15 cellular contexts compared by ENCODE assay signal in the genomic region with DNA sequence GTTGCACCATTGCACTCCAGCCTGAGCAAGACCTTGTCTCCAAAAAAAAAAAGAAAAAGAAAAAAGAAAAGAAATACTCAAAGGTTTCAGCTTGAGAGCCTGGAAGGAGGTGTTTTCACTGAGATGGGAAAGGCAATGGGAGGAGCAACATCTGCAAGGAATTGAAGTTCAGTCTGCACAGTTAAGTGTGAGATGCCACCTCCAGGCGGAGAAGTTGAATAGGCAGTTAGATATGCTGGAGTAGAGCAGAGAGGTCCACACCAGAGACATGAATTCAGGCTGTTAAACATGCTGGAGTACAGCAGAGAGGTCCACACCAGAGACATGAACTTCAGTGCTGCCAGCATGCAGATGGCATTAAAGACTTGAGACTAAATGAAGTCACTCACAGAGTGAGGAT. TPM values are rescaled to one million over a fixed set of nuclear protein-coding genes. Genes with fewer than 3 reads are reported as not detected.
DNase-seq lines count a peak whose midpoint lies in the region; ATAC-seq and TF ChIP-seq lines count a peak whose summit lies in the region.
"Had no signal": no experiment of that assay in that cellular context is flagged by ENCODE, and none has a peak within 500 bp of the region (broad histone marks: within the 10 kb centered on the region; RNA-seq: fewer than 3 reads in every experiment).

No MANE protein-coding gene starts in this region.

- H3K27ac ChIP-seq in GM23248 (no peak overlapping the region), endodermal cell (ENCODE audit: low read depth, low read length) (no peak overlapping the region), upper lobe of left lung (no peak overlapping the region)
- H3K27ac ChIP-seq: prostate gland, stomach had no signal

- in situ Hi-C loops in GM23248 (cut with MboI), result no loop called here

- no peaks in the 10 kb centered on the region for H3K9me3 ChIP-seq in GM23248 (ENCODE audit: low read depth)
- no peaks in the 10 kb centered on the region for H3K9me3 ChIP-seq in endodermal cell (ENCODE audit: control insufficient read depth, low read length)
- no peaks in the 10 kb centered on the region for H3K9me3 ChIP-seq in upper lobe of left lung
- H3K9me3 ChIP-seq: MG63, prostate gland, stomach had no signal

- H3K9me3 Mint-ChIP-seq in endodermal cell, result no peaks in the 10 kb centered on the region

- H3K27ac Mint-ChIP-seq in endodermal cell, result no peak overlapping the region

- H3K27me3 ChIP-seq in GM23248 (replicated peaks; ENCODE audit: insufficient read depth), result peaks cover 25% of the 10 kb centered on the region
- H3K27me3 ChIP-seq in endodermal cell (ENCODE audit: control insufficient read depth, insufficient read depth, low read length, poor library complexity, severe bottlenecking), result no peaks in the 10 kb centered on the region
- no peaks in the 10 kb centered on the region for H3K27me3 ChIP-seq in upper lobe of left lung
- H3K27me3 ChIP-seq: MG63, stomach had no signal

- no peak overlapping the region for H3K9ac ChIP-seq in GM23248
- no peak overlapping the region for H3K9ac ChIP-seq in endodermal cell (ENCODE audit: extremely low read depth, low read length, poor library complexity, severe bottlenecking)

- no peaks in the 10 kb centered on the region for H3F3A ChIP-seq in GM23248 (ENCODE audit: insufficient read depth)

- ATAC-seq in GM21528 (IDR thresholded peaks at IDR 0.05; ENCODE audit: low FRiP score, unreplicated experiment) (no peak), HG03457 (IDR thresholded peaks at IDR 0.05; ENCODE audit: unreplicated experiment) (no peak), HG02642 (IDR thresholded peaks at IDR 0.05; ENCODE audit: poor library complexity, unreplicated experiment) (no peak), upper lobe of left lung (ENCODE audit: low FRiP score in 2 of 2) (no peak)

- peak; percentile 46 for DNase-seq in AG08395 (ENCODE audit: low spot score)
- peak; percentile 46 for DNase-seq in GM23248
- peak; percentile 31 for DNase-seq in OCI-M1 (lab: John Stamatoyannopoulos, UW)
- DNase-seq in endodermal cell, result no peak
- DNase-seq in upper lobe of left lung, result no peak
- DNase-seq: activated CD8-positive, alpha-beta memory T cell treated with anti-CD3 and anti-CD28 coated beads for 24 hours; activated naive CD4-positive, alpha-beta T cell treated with anti-CD3 and anti-CD28 coated beads, Interleukin-2, amount 50 U/mL, for 16 hours; cerebellar nuclear complex; MG63; NCI-H774; stomach had no signal

- no peaks in the 10 kb centered on the region for H3K9me2 ChIP-seq in GM23248 (ENCODE audit: insufficient read depth)

- no peak for TF ChIP-seq POLR2A in upper lobe of left lung (IDR thresholded peaks at IDR 0.05)

- H3K4me1 ChIP-seq in GM23248 (ENCODE audit: insufficient read depth) (no peaks in the 10 kb centered on the region), endodermal cell (ENCODE audit: control insufficient read depth, insufficient read depth, low read length) (no peaks in the 10 kb centered on the region), upper lobe of left lung (peaks cover 0 to 8% (median 0%) of the 10 kb centered on the region in 4 donors)

- TF ChIP-seq CTCF in endodermal cell (conservative IDR thresholded peaks at IDR 0.05), result peak; percentile 41
- no peak for TF ChIP-seq CTCF in upper lobe of left lung (IDR thresholded peaks at IDR 0.05)

- H3K4me1 Mint-ChIP-seq in endodermal cell, result no peaks in the 10 kb centered on the region

- H3K36me3 ChIP-seq in GM23248 (ENCODE audit: low read depth) (no peaks in the 10 kb centered on the region), endodermal cell (ENCODE audit: control insufficient read depth, insufficient read depth, low read length) (no peaks in the 10 kb centered on the region), upper lobe of left lung (no peaks in the 10 kb centered on the region)
- H3K36me3 ChIP-seq: MG63, prostate gland, stomach had no signal

- H3K4me2 ChIP-seq in GM23248 (ENCODE audit: unreplicated experiment), result no peak overlapping the region

- 13 to 14% methylated on average over 1 of the region's 1 CpG for WGBS in GM23248 (ENCODE audit: low coverage in 1 of 2, low lambda C conversion rate in 2 of 2, missing lambda C conversion rate in 2 of 2), 2 experiments
- WGBS in endodermal cell (ENCODE audit: insufficient coverage in 1 of 2, insufficient read length in 1 of 2), 2 experiments, result 84 to 100% methylated on average over 1 of the region's 1 CpG
- WGBS in upper lobe of left lung, 2 donors, result 90 to 93% methylated on average over 1 of the region's 1 CpG

- H4K20me1 ChIP-seq in GM23248 (ENCODE audit: insufficient read depth), result no peaks in the 10 kb centered on the region

- H3K36me3 Mint-ChIP-seq in endodermal cell (ENCODE audit: low read depth), result no peaks in the 10 kb centered on the region

- TF ChIP-seq EP300 in upper lobe of left lung (IDR thresholded peaks at IDR 0.05), result no peak

- no peak overlapping the region for H2AFZ ChIP-seq in GM23248

- H3K4me3 Mint-ChIP-seq in endodermal cell, result no peak overlapping the region

- no peak overlapping the region for H3K4me3 ChIP-seq in GM23248
- no peak overlapping the region for H3K4me3 ChIP-seq in endodermal cell (ENCODE audit: low read length)
- no peak overlapping the region for H3K4me3 ChIP-seq in upper lobe of left lung
- H3K4me3 ChIP-seq: MG63, prostate gland, stomach had no signal

- no peaks in the 10 kb centered on the region for H3K27me3 Mint-ChIP-seq in endodermal cell (ENCODE audit: insufficient read depth)

- no peaks in the 10 kb centered on the region for H3K79me2 ChIP-seq in GM23248 (ENCODE audit: insufficient read depth)

RNA-seq across cellular contexts. Expression of a gene that starts 41.4 kb away (rescaled TPM):
- 1.1 and 1.4 TPM in 2 replicates for total RNA-seq in GM23248 (2014; rRNA removed; shearing (Covaris generic))
- 4.0 and 4.1 TPM in 2 replicates for polyA plus RNA-seq in GM23248 (2016; fragmentation: Nextera tagmentation; extraction: Ambion mirVana)
- 10 to 100 TPM; 38.8 to 48.7 TPM for total RNA-seq in endodermal cell
- 25.2 TPM for polyA plus RNA-seq in endodermal cell (2013, experiment 1 of 2)
- polyA plus RNA-seq in endodermal cell (2013, experiment 2 of 2), result 25.0 TPM
- total RNA-seq in upper lobe of left lung, result 10 to 100 TPM; 19.3 to 59.7 (median 25.6) TPM

Comparison
In these comparisons a context has a peak if more than half of its experiments do, and no peak if none do; other contexts are left out.
1. DNase-seq: peak in AG08395 (single experiment), GM23248 (single experiment) and OCI-M1 (single experiment); none in endodermal cell (single experiment) and upper lobe of left lung (0 of 2).